Comparison of ENCODE assay signal across 9 cellular contexts in the genomic region with DNA sequence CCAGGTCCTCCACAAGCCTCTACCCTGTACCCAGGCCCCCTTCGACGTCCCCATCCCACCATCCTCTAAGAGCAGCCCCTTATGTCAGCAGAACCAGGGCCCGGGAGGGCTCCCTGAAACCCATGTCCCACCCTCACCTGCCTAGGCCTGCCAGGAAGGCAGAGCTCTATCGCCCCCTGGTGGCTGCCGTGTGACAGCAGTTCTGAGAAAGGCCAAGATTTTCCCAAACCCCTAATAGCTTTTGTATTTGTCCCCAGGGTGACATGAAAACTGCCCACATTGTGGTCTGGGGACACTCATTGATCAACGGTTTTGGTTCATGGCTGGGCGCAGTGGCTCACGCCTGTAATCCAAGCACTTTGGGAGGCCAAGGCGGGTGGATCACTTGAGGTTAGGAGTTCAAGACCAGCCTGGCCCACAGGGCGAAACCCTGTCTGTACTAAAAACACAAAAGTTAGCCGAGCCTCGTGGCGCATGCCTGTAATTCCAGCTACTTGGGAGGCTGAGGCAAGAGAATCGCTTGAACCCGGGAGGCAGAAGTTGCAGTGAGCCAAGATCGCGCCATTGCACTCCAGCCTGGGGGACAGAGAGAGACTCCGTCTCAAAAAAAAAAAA. TPM values are rescaled to one million over a fixed set of nuclear protein-coding genes. Genes with fewer than 3 reads are reported as not detected.
DNase-seq lines count a peak whose midpoint lies in the region; ATAC-seq and TF ChIP-seq lines count a peak whose summit lies in the region.
"Not testable (repeated sequence)": the region's sequence is repeated elsewhere in the genome, so short reads cannot be mapped to it uniquely, and the experiment has no call there.
"Had no signal": no experiment of that assay in that cellular context is flagged by ENCODE, and none has a peak within 500 bp of the region (broad histone marks: within the 10 kb centered on the region; RNA-seq: fewer than 3 reads in every experiment).

No MANE protein-coding gene starts in this region.

- H3K27ac ChIP-seq in CD8-positive, alpha-beta memory T cell (ENCODE audit: low read depth, low read length) = not testable (repeated sequence)

- peak overlapping the region in 1 of 8 donors; percentile 81 for H3K27ac Mint-ChIP-seq in CD8-positive, alpha-beta memory T cell
- H3K27ac Mint-ChIP-seq in HFFc6; WTC11; neural crest cell (ENCODE audit: unreplicated experiment): not testable (repeated sequence)

- H3K9me3 Mint-ChIP-seq in CD8-positive, alpha-beta memory T cell; HFFc6; WTC11; neural crest cell: not testable (repeated sequence)

- not testable (repeated sequence) for H3K27me3 Mint-ChIP-seq in CD8-positive, alpha-beta memory T cell; HFFc6 (ENCODE audit: insufficient read depth); WTC11 (ENCODE audit: low read depth); neural crest cell (ENCODE audit: low read depth)

- not testable (repeated sequence) for H3K36me3 Mint-ChIP-seq in CD8-positive, alpha-beta memory T cell; HFFc6 (ENCODE audit: low read depth); WTC11; neural crest cell (ENCODE audit: low read depth)

- not testable (repeated sequence) for H3K36me3 ChIP-seq in CD8-positive, alpha-beta memory T cell (ENCODE audit: insufficient read depth, low read length)

- not testable (repeated sequence) for H3K9me3 ChIP-seq in CD8-positive, alpha-beta memory T cell (ENCODE audit: low read length)

- not testable (repeated sequence) for H3K4me3 Mint-ChIP-seq in CD8-positive, alpha-beta memory T cell; HFFc6; WTC11; neural crest cell

- not testable (repeated sequence) for H3K4me1 Mint-ChIP-seq in CD8-positive, alpha-beta memory T cell; HFFc6 (ENCODE audit: low read depth); WTC11; neural crest cell

- TF ChIP-seq CTCF in HFFc6 (IDR thresholded peaks at IDR 0.05) (peak; percentile 98), WTC11 (IDR thresholded peaks at IDR 0.05) (peak; percentile 95), neural crest cell (conservative IDR thresholded peaks at IDR 0.05) (peak; percentile 96)

- POLR2A ChIA-PET in CD8-positive, alpha-beta memory T cell (lab: Charles Lee) = interaction anchor here (0.7 kb wide), 1 partner anchor 194 kb away, joined by 4 read pairs; no protein-coding TSS in a partner anchor
- POLR2A ChIA-PET in WTC11 (lab: Charles Lee) = interaction anchor here (0.7 kb wide), 1 partner anchor 196 kb away, joined by 12 read pairs; no protein-coding TSS in a partner anchor

- CTCF ChIA-PET in CD8-positive, alpha-beta memory T cell (lab: Charles Lee) = interaction anchor here (0.8 to 2.5 kb wide), 13 partner anchors 9 to 271 kb away, joined by 3 to 26 read pairs (median 4); a partner anchor contains a TSS
- CTCF ChIA-PET in WTC11 (lab: Charles Lee) = interaction anchor here (0.5 to 2.3 kb wide), 63 partner anchors 8 to 588 kb away, joined by 3 to 68 read pairs (median 6); a partner anchor contains a TSS

- not testable (repeated sequence) for H3K4me1 ChIP-seq in CD8-positive, alpha-beta memory T cell (ENCODE audit: insufficient read depth, low read length)

- ATAC-seq in WTC11 = peak; percentile 69

- H3K27me3 ChIP-seq in CD8-positive, alpha-beta memory T cell (ENCODE audit: insufficient read depth, low read length, poor library complexity, severe bottlenecking) = not testable (repeated sequence)

- H3K4me3 ChIP-seq in CD8-positive, alpha-beta memory T cell (ENCODE audit: low read length) = not testable (repeated sequence)

- DNase-seq in CD8-positive, alpha-beta memory T cell = peak; percentile 55 to 79 (median 65)
- DNase-seq in HFFc6 (peak; percentile 23), NCI-H526 treated with DMSO at 0.1 percent for 48 hours (lab: John Stamatoyannopoulos, UW) (peak; percentile 11), WTC11 (ENCODE audit: low spot score) (peak; percentile 91), amygdala (lab: John Stamatoyannopoulos, UW) (peak in 45 of 56 donors; percentile 11 to 84 (median 47)), globus pallidus (ENCODE audit: low spot score) (peak; percentile 72), neural crest cell (ENCODE audit: low read depth, low spot score) (peak; percentile 91)
- peak; percentile 42 to 66 for DNase-seq in stimulated activated CD8-positive, alpha-beta memory T cell treated with anti-CD3 and anti-CD28 coated beads, Interleukin-4, amount 100 ng/mL, for 4 hours (ENCODE audit: low read depth in 2 of 2, low spot score in 1 of 2)

TF ChIP-seq in WTC11, 78 proteins besides CTCF, POLR2A, EP300 and RAD21:
- TF ChIP-seq ZNF121 (CRISPR knock-in tag; IDR thresholded peaks at IDR 0.05) = 0 out of 2 replicates have a peak, but pooled peaks have one; percentile 18
TF ChIP-seq in WTC11: peak in this region for 1; not testable (repeated sequence) for 77.

RNA-seq across cellular contexts. Expression of a gene that starts 27.7 kb away (rescaled TPM):
- total RNA-seq in CD8-positive, alpha-beta memory T cell = not detected
- polyA plus RNA-seq in CD8-positive, alpha-beta memory T cell = not detected
- total RNA-seq in HFFc6 (2021; fragmentation: NEBNext Ultra II Directional; extraction: Animal tissue kit (Norgen Biotek cat#: 25700)) = not detected
- 0.13 to 0.25 TPM (median 0.23 TPM) in 3 replicates for total RNA-seq in WTC11 (2021)
- not detected in 2 replicates for total RNA-seq in neural crest cell
- total RNA-seq: activated CD8-positive, alpha-beta memory T cell treated with anti-CD3 and anti-CD28 coated beads for 36 hours had no signal

RNA-seq across cellular contexts. Expression of a gene that starts 48.0 kb away (rescaled TPM):
- 1 to 10 TPM in 1 of 2 experiments, under 1 TPM in 1; 0.80 to 1.6 TPM for total RNA-seq in CD8-positive, alpha-beta memory T cell
- 1.1 TPM for polyA plus RNA-seq in CD8-positive, alpha-beta memory T cell
- 1 to 10 TPM in 4 of 6 experiments, under 1 TPM in 2; 0.38 to 3.4 (median 1.6) TPM for total RNA-seq in HFFc6 (2021; fragmentation: NEBNext Ultra II Directional; extraction: Animal tissue kit (Norgen Biotek cat#: 25700))
- total RNA-seq in WTC11 (2021) = 10.2 to 11.1 TPM (median 10.3 TPM) in 3 replicates
- total RNA-seq in neural crest cell = 3.8 and 4.7 TPM in 2 replicates

Comparison
In these comparisons a context has a peak if more than half of its experiments do, and no peak if none do; other contexts are left out.
1. DNase-seq: peak in every context shown above with its lines; median percentile 91 in WTC11; 91 in neural crest cell; 72 in globus pallidus; 65 in CD8-positive, alpha-beta memory T cell; 54 in stimulated activated CD8-positive, alpha-beta memory T cell treated with anti-CD3 and anti-CD28 coated beads, Interleukin-4, amount 100 ng/mL, for 4 hours; 47 in amygdala; 23 in HFFc6; 11 in NCI-H526 treated with DMSO at 0.1 percent for 48 hours.